In genomic region chr11:2673250-2673610, GRCh38 we compare ENCODE assay signal across 1 cellular context.
TF ChIP-seq lines count a peak whose summit lies in the region.

No MANE protein-coding gene starts in this region.

TF ChIP-seq in HepG2, 621 proteins besides CTCF, POLR2A, EP300 and RAD21 (continued from another document):
- TF ChIP-seq RBM22 (optimal IDR thresholded peaks at IDR 0.05; ENCODE audit: low read length) (peak; percentile 46), ZNF503 (CRISPR knock-in tag; IDR thresholded peaks at IDR 0.05) (no peak), ISX (CRISPR knock-in tag; conservative IDR thresholded peaks at IDR 0.05) (no peak), ZNF598 (CRISPR knock-in tag; IDR thresholded peaks at IDR 0.05; ENCODE audit: borderline replicate concordance) (no peak)
